Comparison of ENCODE assay signal across 12 cellular contexts in the genomic region with DNA sequence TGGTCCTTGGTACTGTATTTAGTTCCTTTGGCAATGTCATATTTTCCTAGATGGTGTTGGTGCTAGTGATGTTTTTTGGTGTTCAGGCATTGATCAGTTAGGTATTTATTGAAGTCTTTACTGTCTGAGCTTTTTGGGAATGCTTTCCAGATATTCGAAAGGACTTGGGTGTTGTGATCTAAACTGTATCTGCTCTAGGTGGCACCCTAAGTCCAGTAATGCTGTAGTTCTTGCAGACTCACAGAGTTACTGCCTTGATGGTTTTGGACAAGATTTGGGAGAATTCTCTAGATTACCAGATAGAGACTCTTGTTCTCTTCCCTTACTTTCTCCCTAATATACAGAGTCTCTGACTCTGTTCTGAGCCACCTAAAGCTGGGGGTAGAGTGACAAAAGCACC.
DNase-seq lines count a peak whose midpoint lies in the region; ATAC-seq, FAIRE-seq and TF ChIP-seq lines count a peak whose summit lies in the region.
"Had no signal": no experiment of that assay in that cellular context is flagged by ENCODE, and none has a peak within 500 bp of the region (broad histone marks: within the 10 kb centered on the region; RNA-seq: fewer than 3 reads in every experiment).

No MANE protein-coding gene starts in this region.

- POLR2A ChIA-PET in A549 (lab: Yijun Ruan, JAX) = no interaction called here

- no peak overlapping the region for H3K4me2 ChIP-seq in A549

- H3K9me3 ChIP-seq in A549 = no peaks in the 10 kb centered on the region
- H3K9me3 ChIP-seq in RWPE2 (ENCODE audit: severe bottlenecking) = no peaks in the 10 kb centered on the region

- H3K36me3 ChIP-seq in RWPE2 (ENCODE audit: low read depth) = no peaks in the 10 kb centered on the region

- ATAC-seq in A549 (no peak), RWPE2 (ENCODE audit: low read depth) (no peak), left lobe of liver (no peak)
- ATAC-seq: activated T-cell treated with anti-CD3 and anti-CD28 coated beads, Interleukin-2, amount 50 U/mL, for 4 hours had no signal

- no peak for TF ChIP-seq EP300 in A549 (IDR thresholded peaks at IDR 0.05)

- H3K4me3 ChIP-seq in A549 = no peak overlapping the region
- no peak overlapping the region for H3K4me3 ChIP-seq in RWPE2 (ENCODE audit: severe bottlenecking)
- no peak overlapping the region for H3K4me3 ChIP-seq in fibroblast of pulmonary artery (replicated peaks; ENCODE audit: low read depth, low read length)

- 7% methylated on average over 1 of the region's 1 CpG for WGBS in A549 (ENCODE audit: missing lambda C conversion rate)

- H3K4me1 ChIP-seq in A549 = no peaks in the 10 kb centered on the region
- H3K4me1 ChIP-seq in RWPE2 (ENCODE audit: insufficient read depth, poor library complexity, severe bottlenecking) = no peaks in the 10 kb centered on the region

- no peaks in the 10 kb centered on the region for H3K27me3 ChIP-seq in RWPE2 (ENCODE audit: insufficient read depth, poor library complexity, severe bottlenecking)

- no peak for FAIRE-seq in A549 (lab: Jason Lieb, UNC)
- FAIRE-seq: small intestine had no signal

- peak; percentile 10 to 21; a peak in 1 of 5 replicates for TF ChIP-seq RAD21 in A549 (conservative IDR thresholded peaks at IDR 0.05 in 1 of 2, IDR thresholded peaks at IDR 0.05 in 1 of 2)

- DNase-seq in A549 (ENCODE audit: low read depth in 1 of 2, low spot score in 1 of 2) (peak in 1 of 2 experiments; percentile 7), RWPE2 (ENCODE audit: low spot score) (no peak), fibroblast of pulmonary artery (ENCODE audit: low read depth) (peak; percentile 4), NCI-H510A treated with DMSO at 0.1 percent for 48 hours (lab: John Stamatoyannopoulos, UW) (no peak), left lobe of liver (ENCODE audit: low spot score) (no peak)
- no peak for DNase-seq in activated CD4-positive, alpha-beta T cell treated with anti-CD3 and anti-CD28 coated beads, Interleukin-2, amount 50 U/mL, for 4 hours
- no peak for DNase-seq in stimulated activated CD4-positive, alpha-beta T cell treated with anti-CD3 and anti-CD28 coated beads, Interleukin-15, amount 100 ng/mL, for 24 hours
- DNase-seq: activated T-cell treated with anti-CD3 and anti-CD28 coated beads, Interleukin-2, amount 50 U/mL, for 4 hours; C1 segment of cervical spinal cord; cerebellar nuclear complex; small intestine had no signal

- TF ChIP-seq CTCF in A549 (IDR thresholded peaks at IDR 0.05) = no peak
- TF ChIP-seq CTCF in GM12873 (IDR thresholded peaks at IDR 0.05; ENCODE audit: insufficient read depth, low read depth, low read length, missing control alignments) = peak; percentile 9
- peak; percentile 21 for TF ChIP-seq CTCF in RWPE2 (IDR thresholded peaks at IDR 0.05; ENCODE audit: poor library complexity, severe bottlenecking)
- no peak for TF ChIP-seq CTCF in fibroblast of pulmonary artery (IDR thresholded peaks at IDR 0.05; ENCODE audit: low read length, missing control alignments)

- H3K27ac ChIP-seq in A549 (no peak overlapping the region), RWPE2 (ENCODE audit: poor library complexity, severe bottlenecking) (no peak overlapping the region)

- TF ChIP-seq POLR2A in A549 (IDR thresholded peaks at IDR 0.05; ENCODE audit: low read length) = no peak

- CTCF ChIA-PET in A549 (lab: Yijun Ruan, JAX) = interaction anchor here (0.8 kb wide), 1 partner anchor 492 kb away, joined by 3 read pairs; no protein-coding TSS in a partner anchor

TF ChIP-seq in A549, 52 proteins besides CTCF, POLR2A, EP300 and RAD21:
- no peak for TF ChIP-seq MAZ (IDR thresholded peaks at IDR 0.05; ENCODE audit: borderline replicate concordance, low read depth, low read length)
- TF ChIP-seq RCOR1 (IDR thresholded peaks at IDR 0.05; ENCODE audit: low read depth, low read length) = no peak
- TF ChIP-seq, protein P1, sequence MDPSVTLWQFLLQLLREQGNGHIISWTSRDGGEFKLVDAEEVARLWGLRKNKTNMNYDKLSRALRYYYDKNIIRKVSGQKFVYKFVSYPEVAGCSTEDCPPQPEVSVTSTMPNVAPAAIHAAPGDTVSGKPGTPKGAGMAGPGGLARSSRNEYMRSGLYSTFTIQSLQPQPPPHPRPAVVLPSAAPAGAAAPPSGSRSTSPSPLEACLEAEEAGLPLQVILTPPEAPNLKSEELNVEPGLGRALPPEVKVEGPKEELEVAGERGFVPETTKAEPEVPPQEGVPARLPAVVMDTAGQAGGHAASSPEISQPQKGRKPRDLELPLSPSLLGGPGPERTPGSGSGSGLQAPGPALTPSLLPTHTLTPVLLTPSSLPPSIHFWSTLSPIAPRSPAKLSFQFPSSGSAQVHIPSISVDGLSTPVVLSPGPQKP (IDR thresholded peaks at IDR 0.05; ENCODE audit: low read depth, low read length) = no peak
- TF ChIP-seq TFCP2L1 (CRISPR knock-in tag; IDR thresholded peaks at IDR 0.05) = no peak
- TF ChIP-seq CHD2 (IDR thresholded peaks at IDR 0.05; ENCODE audit: low read length, partially characterized antibody) = no peak
- TF ChIP-seq KDM1A (IDR thresholded peaks at IDR 0.05; ENCODE audit: low read depth) = no peak
- TF ChIP-seq FOSL2 (IDR thresholded peaks at IDR 0.05) = no peak
- TF ChIP-seq FOSL2 (CRISPR knock-in tag; IDR thresholded peaks at IDR 0.05) = no peak
- no peak for TF ChIP-seq CEBPB (IDR thresholded peaks at IDR 0.05)
- no peak for TF ChIP-seq EHF (CRISPR knock-in tag; IDR thresholded peaks at IDR 0.05)

Comparison
In these comparisons a context has a peak if more than half of its experiments do, and no peak if none do; other contexts are left out.
1. CTCF ChIP-seq: peak in GM12873 (single experiment) and RWPE2 (single experiment); none in A549 (single experiment) and fibroblast of pulmonary artery (single experiment).